In the genomic region with DNA sequence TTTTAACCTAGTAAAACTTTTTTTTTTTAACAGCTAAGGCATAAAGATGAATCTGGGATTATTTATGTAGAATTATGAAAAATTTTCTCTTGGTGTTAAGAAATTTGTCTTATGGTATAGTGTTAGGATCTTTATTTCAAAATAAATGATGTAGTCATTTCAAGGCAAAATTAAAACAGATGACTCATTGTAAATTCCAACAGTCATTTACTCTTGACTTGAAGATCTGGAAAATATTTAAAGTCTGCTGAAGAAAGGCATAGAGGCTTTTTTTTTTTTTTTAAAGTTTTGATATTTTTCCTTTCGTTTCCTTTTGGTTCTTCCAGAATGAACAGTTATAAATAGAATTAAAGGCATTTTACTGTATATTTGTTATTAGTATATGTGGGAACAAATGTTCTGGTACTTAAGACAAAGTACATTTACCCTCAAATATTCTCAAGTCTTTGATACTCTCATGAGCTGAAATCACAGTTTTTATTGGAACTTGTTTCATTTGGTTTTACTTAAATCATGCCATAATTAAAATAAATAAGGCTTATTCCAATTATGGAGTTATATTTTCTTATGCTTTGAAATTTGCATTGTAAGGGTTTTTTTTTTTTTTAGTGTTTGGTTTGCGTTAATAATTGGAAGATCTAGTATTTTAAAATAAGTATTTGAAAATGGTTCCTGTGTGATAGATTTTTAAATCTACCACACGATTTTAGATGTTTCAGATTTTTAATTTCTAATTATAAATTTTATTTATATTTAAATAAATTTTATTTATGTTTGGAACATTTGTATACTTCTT, we compare ENCODE assay signal across 18 cellular contexts. TPM values are rescaled to one million over a fixed set of nuclear protein-coding genes. Genes with fewer than 3 reads are reported as not detected.
DNase-seq lines count a peak whose midpoint lies in the region; ATAC-seq, FAIRE-seq and TF ChIP-seq lines count a peak whose summit lies in the region.
"Had no signal": no experiment of that assay in that cellular context is flagged by ENCODE, and none has a peak within 500 bp of the region (broad histone marks: within the 10 kb centered on the region; RNA-seq: fewer than 3 reads in every experiment).

No MANE protein-coding gene starts in this region.

- no peak for TF ChIP-seq POLR2A in esophagus squamous epithelium (IDR thresholded peaks at IDR 0.05)
- TF ChIP-seq POLR2A in body of pancreas (IDR thresholded peaks at IDR 0.05) = no peak

- no peak overlapping the region for H3K27ac ChIP-seq in HEK293 (ENCODE audit: extremely low read depth, low read depth, low read length)
- H3K27ac ChIP-seq in astrocyte (ENCODE audit: low read depth, low read length) = peak overlapping the region; percentile 45
- H3K27ac ChIP-seq in RWPE1 = no peak overlapping the region
- H3K27ac ChIP-seq in esophagus squamous epithelium = no peak overlapping the region
- no peak overlapping the region for H3K27ac ChIP-seq in body of pancreas
- H3K27ac ChIP-seq: dorsolateral prefrontal cortex had no signal

- no peaks in the 10 kb centered on the region for H4K20me1 ChIP-seq in astrocyte (ENCODE audit: insufficient read depth, low read length)

- H3K4me3 Mint-ChIP-seq in astrocyte (ENCODE audit: unreplicated experiment) = no peak overlapping the region
- H3K4me3 Mint-ChIP-seq: activated CD8-positive, alpha-beta T cell treated with anti-CD3 and anti-CD28 coated beads for 36 hours; CD4-positive, alpha-beta T cell; naive thymus-derived CD8-positive, alpha-beta T cell; T-helper 2 cell treated with Interferon-gamma antibody and Interleukin-4, amounts not matched to agents 5 μg/mL and 100 μg/mL, for 36 hours had no signal

- no peaks in the 10 kb centered on the region for H3K27me3 Mint-ChIP-seq in astrocyte (ENCODE audit: low read depth, unreplicated experiment)
- H3K27me3 Mint-ChIP-seq: activated CD8-positive, alpha-beta T cell treated with anti-CD3 and anti-CD28 coated beads for 36 hours; CD4-positive, alpha-beta T cell; naive thymus-derived CD8-positive, alpha-beta T cell had no signal

- no peak overlapping the region for H3K4me3 ChIP-seq in HEK293 (ENCODE audit: low read depth, low read length)
- no peak overlapping the region for H3K4me3 ChIP-seq in astrocyte (ENCODE audit: insufficient read depth, low read depth, low read length)
- H3K4me3 ChIP-seq in esophagus squamous epithelium = no peak overlapping the region
- H3K4me3 ChIP-seq in body of pancreas = no peak overlapping the region
- H3K4me3 ChIP-seq: dorsolateral prefrontal cortex had no signal

- in situ Hi-C loops in ACHN (cut with HindIII; ENCODE audit: low pct_ligation_motif_present, low pct_unique_long_range_greater_than_20kb, low sequenced_read_pairs) = no loop called here

- no peak for TF ChIP-seq CTCF in HEK293 (tag by site-specific recombination; IDR thresholded peaks at IDR 0.05)
- TF ChIP-seq CTCF in astrocyte (IDR thresholded peaks at IDR 0.05; ENCODE audit: insufficient read depth, low read depth, low read length) = no peak
- no peak for TF ChIP-seq CTCF in RWPE1 (conservative IDR thresholded peaks at IDR 0.05; ENCODE audit: low read depth)
- no peak for TF ChIP-seq CTCF in esophagus squamous epithelium (IDR thresholded peaks at IDR 0.05)
- TF ChIP-seq CTCF in body of pancreas (IDR thresholded peaks at IDR 0.05) = no peak

- POLR2A ChIA-PET in HEK293 (lab: Yijun Ruan, JAX) = no interaction called here
- POLR2A ChIA-PET in RWPE1 (lab: Yijun Ruan, JAX; ENCODE audit: low non-redundant PET) = no interaction called here

- 44 to 48% methylated on average over 3 of the region's 3 CpGs for WGBS in esophagus squamous epithelium, 2 donors
- WGBS in body of pancreas, 2 donors = 42 to 52% methylated on average over 3 of the region's 3 CpGs

- H3K27me3 ChIP-seq in astrocyte (ENCODE audit: insufficient read depth, low read length) = no peaks in the 10 kb centered on the region
- no peaks in the 10 kb centered on the region for H3K27me3 ChIP-seq in esophagus squamous epithelium
- H3K27me3 ChIP-seq in body of pancreas = no peaks in the 10 kb centered on the region
- H3K27me3 ChIP-seq: dorsolateral prefrontal cortex had no signal

- peak overlapping the region; percentile 37 for H3K4me2 ChIP-seq in astrocyte (ENCODE audit: low read length)

- peak overlapping the region; percentile 62 for H3K27ac Mint-ChIP-seq in astrocyte (ENCODE audit: unreplicated experiment)
- H3K27ac Mint-ChIP-seq: CD4-positive, alpha-beta T cell; T-helper 2 cell treated with Interferon-gamma antibody and Interleukin-4, amounts not matched to agents 5 μg/mL and 100 μg/mL, for 36 hours had no signal

- H3K4me1 Mint-ChIP-seq in astrocyte (ENCODE audit: low read depth, unreplicated experiment) = peaks cover 25% of the 10 kb centered on the region

- H3K36me3 Mint-ChIP-seq in astrocyte (ENCODE audit: low read depth, unreplicated experiment) = peaks cover 8% of the 10 kb centered on the region

- intact Hi-C loops in esophagus squamous epithelium (cut with DNase I) = no loop called here
- intact Hi-C loops in body of pancreas (cut with DNase I) = no loop called here

- H3K4me1 ChIP-seq in HEK293 (ENCODE audit: control insufficient read depth, insufficient read depth, low read length) = no peaks in the 10 kb centered on the region
- peaks cover 8% of the 10 kb centered on the region for H3K4me1 ChIP-seq in astrocyte (ENCODE audit: insufficient read depth, low read length)
- H3K4me1 ChIP-seq in esophagus squamous epithelium = no peaks in the 10 kb centered on the region
- peaks cover 13% of the 10 kb centered on the region for H3K4me1 ChIP-seq in body of pancreas

- peaks cover 33% of the 10 kb centered on the region for H3K79me2 ChIP-seq in astrocyte (ENCODE audit: insufficient read depth, low read length)

- H3K9ac ChIP-seq in astrocyte (ENCODE audit: low read length) = no peak overlapping the region

- no peak for ATAC-seq in body of pancreas
- ATAC-seq: activated CD8-positive, alpha-beta T cell treated with anti-CD3 and anti-CD28 coated beads for 36 hours; naive thymus-derived CD8-positive, alpha-beta T cell; sciatic nerve had no signal

- H3K9me3 Mint-ChIP-seq in astrocyte (ENCODE audit: unreplicated experiment) = no peaks in the 10 kb centered on the region
- H3K9me3 Mint-ChIP-seq: activated CD8-positive, alpha-beta T cell treated with anti-CD3 and anti-CD28 coated beads for 36 hours; CD4-positive, alpha-beta T cell; naive thymus-derived CD8-positive, alpha-beta T cell; T-helper 2 cell treated with Interferon-gamma antibody and Interleukin-4, amounts not matched to agents 5 μg/mL and 100 μg/mL, for 36 hours had no signal

- no peaks in the 10 kb centered on the region for H3K9me3 ChIP-seq in HEK293 (ENCODE audit: control insufficient read depth, insufficient read depth, low read depth, low read length)
- no peaks in the 10 kb centered on the region for H3K9me3 ChIP-seq in astrocyte (ENCODE audit: insufficient read depth, low read depth, low read length)
- no peaks in the 10 kb centered on the region for H3K9me3 ChIP-seq in esophagus squamous epithelium
- no peaks in the 10 kb centered on the region for H3K9me3 ChIP-seq in body of pancreas

- CTCF ChIA-PET in HEK293 (lab: Yijun Ruan, JAX) (interaction anchor here (1.1 kb wide), 1 partner anchor 9 kb away, joined by 4 read pairs; no protein-coding TSS in a partner anchor), RWPE1 (lab: Yijun Ruan, JAX) (interaction anchor here (0.7 kb wide), 1 partner anchor 51 kb away, joined by 6 read pairs; no protein-coding TSS in a partner anchor)

- no peak for FAIRE-seq in astrocyte (lab: Jason Lieb, UNC)

- peak; percentile 60 for DNase-seq in ACHN
- peak; percentile 50 for DNase-seq in astrocyte (ENCODE audit: low read depth)
- DNase-seq in iris pigment epithelial cell (ENCODE audit: low read depth) = peak; percentile 57
- DNase-seq in RWPE1 (ENCODE audit: low spot score) = no peak
- no peak for DNase-seq in esophagus squamous epithelium (lab: John Stamatoyannopoulos, UW)
- DNase-seq in body of pancreas = no peak
- no peak for DNase-seq in NCI-H526 (lab: John Stamatoyannopoulos, UW)
- DNase-seq: activated CD8-positive, alpha-beta T cell treated with anti-CD3 and anti-CD28 coated beads for 36 hours; activated naive CD4-positive, alpha-beta T cell treated with anti-CD3 and anti-CD28 coated beads, Interleukin-2, amount 50 U/mL, for 16 hours; CD4-positive, alpha-beta T cell; dorsolateral prefrontal cortex; glutamatergic neuron; kidney glomerular epithelial cell; naive thymus-derived CD8-positive, alpha-beta T cell; substantia nigra had no signal

- H3K36me3 ChIP-seq in HEK293 (ENCODE audit: control insufficient read depth in 2 of 2, insufficient read depth in 1 of 2, low read length in 2 of 2) (peaks cover 31 to 43% of the 10 kb centered on the region in 2 experiments), astrocyte (ENCODE audit: insufficient read depth, low read length) (peaks cover 17% of the 10 kb centered on the region), esophagus squamous epithelium (peaks cover 0 to 56% (median 0%) of the 10 kb centered on the region in 3 donors), body of pancreas (replicated peaks in 1 of 2; ENCODE audit: insufficient read depth in 1 of 2, low read depth in 2 of 2) (peaks cover 0 to 3% of the 10 kb centered on the region in 2 donors)

- no peak overlapping the region for H2AFZ ChIP-seq in astrocyte (ENCODE audit: low read depth, low read length)

TF ChIP-seq in HEK293, 187 proteins besides CTCF, POLR2A, EP300 and RAD21 (continues in another document):
- TF ChIP-seq, protein P1, sequence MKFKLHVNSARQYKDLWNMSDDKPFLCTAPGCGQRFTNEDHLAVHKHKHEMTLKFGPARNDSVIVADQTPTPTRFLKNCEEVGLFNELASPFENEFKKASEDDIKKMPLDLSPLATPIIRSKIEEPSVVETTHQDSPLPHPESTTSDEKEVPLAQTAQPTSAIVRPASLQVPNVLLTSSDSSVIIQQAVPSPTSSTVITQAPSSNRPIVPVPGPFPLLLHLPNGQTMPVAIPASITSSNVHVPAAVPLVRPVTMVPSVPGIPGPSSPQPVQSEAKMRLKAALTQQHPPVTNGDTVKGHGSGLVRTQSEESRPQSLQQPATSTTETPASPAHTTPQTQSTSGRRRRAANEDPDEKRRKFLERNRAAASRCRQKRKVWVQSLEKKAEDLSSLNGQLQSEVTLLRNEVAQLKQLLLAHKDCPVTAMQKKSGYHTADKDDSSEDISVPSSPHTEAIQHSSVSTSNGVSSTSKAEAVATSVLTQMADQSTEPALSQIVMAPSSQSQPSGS (tag by site-specific recombination; IDR thresholded peaks at IDR 0.05; ENCODE audit: low read depth) = 0 out of 2 replicates have a peak, but pooled peaks have one; percentile 15
- TF ChIP-seq ZNF555 (tag by site-specific recombination; conservative IDR thresholded peaks at IDR 0.05) = no peak
- no peak for TF ChIP-seq KLF9 (tag by site-specific recombination; IDR thresholded peaks at IDR 0.05; ENCODE audit: low read depth)
- TF ChIP-seq KLF1 (tag by site-specific recombination; IDR thresholded peaks at IDR 0.05) = no peak

RNA-seq across cellular contexts. Expression of a gene that starts 29.9 kb away (rescaled TPM):
- total RNA-seq in astrocyte = 189 and 194 TPM in 2 replicates
- total RNA-seq in esophagus squamous epithelium = 10 to 100 TPM; 22.0 to 84.1 (median 45.9) TPM
- 100 to 1,000 TPM in 1 of 2 donors, 10 to 100 TPM in 1; 86.0 to 102 TPM for total RNA-seq in body of pancreas

Comparison
In these comparisons a context has a peak if more than half of its experiments do, and no peak if none do; other contexts are left out.
1. DNase-seq: peak in ACHN (single experiment), astrocyte (single experiment) and iris pigment epithelial cell (single experiment); none in RWPE1 (single experiment), esophagus squamous epithelium (single experiment), body of pancreas (0 of 4) and NCI-H526 (0 of 2).